In the genomic region with DNA sequence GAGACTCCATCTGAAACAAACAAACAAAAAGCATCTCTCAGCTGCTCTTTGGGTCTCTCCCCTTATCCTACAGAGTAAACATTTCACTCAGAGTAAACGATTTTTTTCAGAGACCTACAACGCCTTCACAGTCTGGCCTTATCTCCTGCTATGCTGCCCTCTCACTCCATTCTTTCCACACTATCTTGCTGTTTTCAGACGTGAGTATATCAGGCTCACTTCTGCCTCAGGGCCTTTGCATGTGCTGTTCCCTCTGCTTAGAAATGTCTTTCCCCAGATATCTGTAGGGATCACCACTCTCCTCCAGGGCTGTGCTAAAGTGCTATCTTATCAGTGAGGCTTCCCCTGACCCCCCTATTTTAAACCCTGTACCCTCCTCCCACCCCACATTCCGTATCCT, we compare ENCODE assay signal across 1 cellular context.
TF ChIP-seq lines count a peak whose summit lies in the region.

No MANE protein-coding gene starts in this region.

TF ChIP-seq in K562, 482 proteins besides CTCF, POLR2A, EP300 and RAD21:
- TF ChIP-seq RBM25 (IDR thresholded peaks at IDR 0.05; ENCODE audit: low read depth, low read length, severe bottlenecking) (peak; percentile 47), SAP30 (IDR thresholded peaks at IDR 0.05; ENCODE audit: borderline replicate concordance, insufficient read depth, low read depth, low read length, poor library complexity, severe bottlenecking) (no peak)
